21 cellular contexts compared by ENCODE assay signal in the genomic region with DNA sequence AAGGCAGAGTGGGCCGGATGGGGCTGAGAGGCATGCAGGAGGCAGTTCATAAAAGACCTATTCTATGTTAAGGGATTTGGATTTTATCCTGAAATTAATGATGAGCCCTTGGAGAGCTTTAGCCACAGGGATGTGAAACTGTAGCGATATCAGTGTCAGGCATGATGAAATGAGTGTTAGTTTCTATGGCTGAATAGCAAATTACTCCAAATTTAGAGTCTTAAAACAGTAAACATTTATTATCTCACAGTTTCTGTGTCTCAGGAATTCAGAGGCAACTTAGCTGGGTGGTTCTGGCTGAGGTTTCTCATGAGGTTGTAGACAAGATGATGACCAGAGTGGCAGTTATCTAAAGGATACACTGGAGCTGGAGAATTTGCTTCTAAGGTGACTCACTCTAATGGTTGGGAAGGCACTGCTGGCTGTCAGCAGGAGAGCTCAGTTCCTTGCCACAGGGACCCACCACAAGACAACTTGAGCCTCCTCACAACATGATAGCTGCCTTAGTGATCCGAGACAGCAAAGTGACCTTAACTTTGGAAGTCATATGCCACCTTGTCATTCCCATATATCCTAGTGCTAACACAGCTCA. TPM values are rescaled to one million over a fixed set of nuclear protein-coding genes. Genes with fewer than 3 reads are reported as not detected.
A peak's percentile ranks its signal among the peaks of the same experiment; 100 is the strongest.
DNase-seq lines count a peak whose midpoint lies in the region; TF ChIP-seq lines count a peak whose summit lies in the region.
"Had no signal": no experiment of that assay in that cellular context is flagged by ENCODE, and none has a peak within 500 bp of the region (broad histone marks: within the 10 kb centered on the region; RNA-seq: fewer than 3 reads in every experiment).

No MANE protein-coding gene starts in this region.

- no peak overlapping the region for H3K27ac ChIP-seq in mammary epithelial cell (ENCODE audit: insufficient read depth, low read depth, low read length)
- H3K27ac ChIP-seq: adrenal gland, brain microvascular endothelial cell, SK-N-MC, upper lobe of left lung had no signal

- H3K4me1 ChIP-seq in mammary epithelial cell (ENCODE audit: insufficient read depth, low read length) = peaks cover 20% of the 10 kb centered on the region
- H3K4me1 ChIP-seq: BE2C had no signal

- peaks cover 13% of the 10 kb centered on the region for H3K9me3 Mint-ChIP-seq in activated T-cell treated with anti-CD3 and anti-CD28 coated beads, Interleukin-2, amount 50 U/mL, for 24 hours
- peaks cover 6% of the 10 kb centered on the region for H3K9me3 Mint-ChIP-seq in neural crest cell
- H3K9me3 Mint-ChIP-seq in activated CD4-positive, alpha-beta memory T cell treated with anti-CD3 and anti-CD28 coated beads for 36 hours = peaks cover 15% of the 10 kb centered on the region

- H3K79me2 ChIP-seq in mammary epithelial cell (ENCODE audit: insufficient read depth, low read length) = no peaks in the 10 kb centered on the region

- H4K20me1 ChIP-seq in mammary epithelial cell (ENCODE audit: insufficient read depth, low read length) = no peaks in the 10 kb centered on the region

- dilution Hi-C loops in mammary epithelial cell (cut with HindIII; ENCODE audit: low sequenced_read_pairs) = no loop called here

- H3K27ac Mint-ChIP-seq in activated T-cell treated with anti-CD3 and anti-CD28 coated beads, Interleukin-2, amount 50 U/mL, for 24 hours = peak overlapping the region; percentile 3
- H3K27ac Mint-ChIP-seq in neural crest cell (ENCODE audit: unreplicated experiment) = no peak overlapping the region
- no peak overlapping the region for H3K27ac Mint-ChIP-seq in activated CD4-positive, alpha-beta memory T cell treated with anti-CD3 and anti-CD28 coated beads for 36 hours

- CTCF ChIA-PET in mammary epithelial cell (lab: Charles Lee; ENCODE audit: low non-redundant PET) = no interaction called here
- CTCF ChIA-PET in activated CD4-positive, alpha-beta memory T cell treated with anti-CD3 and anti-CD28 coated beads for 36 hours (lab: Charles Lee) = no interaction called here

- no TSS peak for BruUV-seq in mammary epithelial cell (replicated peaks; lab: Mats Ljungman, UMichigan)

- no peaks in the 10 kb centered on the region for H3K36me3 Mint-ChIP-seq in activated T-cell treated with anti-CD3 and anti-CD28 coated beads, Interleukin-2, amount 50 U/mL, for 24 hours (ENCODE audit: low read depth)
- H3K36me3 Mint-ChIP-seq in neural crest cell (ENCODE audit: low read depth) = peaks cover 4% of the 10 kb centered on the region
- no peaks in the 10 kb centered on the region for H3K36me3 Mint-ChIP-seq in activated CD4-positive, alpha-beta memory T cell treated with anti-CD3 and anti-CD28 coated beads for 36 hours

- H3K9me3 ChIP-seq in mammary epithelial cell (replicated peaks; ENCODE audit: insufficient read depth, low read length) = no peaks in the 10 kb centered on the region
- H3K9me3 ChIP-seq: BE2C had no signal

- H3K4me3 Mint-ChIP-seq in activated T-cell treated with anti-CD3 and anti-CD28 coated beads, Interleukin-2, amount 50 U/mL, for 24 hours = no peak overlapping the region
- peak overlapping the region; percentile 6 for H3K4me3 Mint-ChIP-seq in neural crest cell
- no peak overlapping the region for H3K4me3 Mint-ChIP-seq in activated CD4-positive, alpha-beta memory T cell treated with anti-CD3 and anti-CD28 coated beads for 36 hours

- peaks cover 67% of the 10 kb centered on the region for H3K27me3 Mint-ChIP-seq in activated T-cell treated with anti-CD3 and anti-CD28 coated beads, Interleukin-2, amount 50 U/mL, for 24 hours
- peaks cover 67% of the 10 kb centered on the region for H3K27me3 Mint-ChIP-seq in neural crest cell (ENCODE audit: low read depth)
- H3K27me3 Mint-ChIP-seq in activated CD4-positive, alpha-beta memory T cell treated with anti-CD3 and anti-CD28 coated beads for 36 hours = peaks cover 43% of the 10 kb centered on the region

- H3K27me3 ChIP-seq in mammary epithelial cell (ENCODE audit: insufficient read depth, low read length) = peaks cover 4% of the 10 kb centered on the region

- H3K4me2 ChIP-seq in mammary epithelial cell (ENCODE audit: insufficient read depth, low read depth, low read length) = no peak overlapping the region

- H3K9ac ChIP-seq in mammary epithelial cell (ENCODE audit: insufficient read depth, low read length) = no peak overlapping the region

- 89% methylated on average over 3 of the region's 3 CpGs for WGBS in mammary epithelial cell (ENCODE audit: low coverage, missing lambda C conversion rate)

- intact Hi-C loops in mammary epithelial cell (cut with micrococcal nuclease) = no loop called here
- intact Hi-C loops in activated CD4-positive, alpha-beta memory T cell treated with anti-CD3 and anti-CD28 coated beads for 36 hours (cut with micrococcal nuclease) = no loop called here

- no peak overlapping the region for H2AFZ ChIP-seq in mammary epithelial cell (ENCODE audit: low read depth, low read length)

- no peaks in the 10 kb centered on the region for H3K36me3 ChIP-seq in mammary epithelial cell (ENCODE audit: insufficient read depth, low read length)
- H3K36me3 ChIP-seq: adrenal gland, BE2C, brain microvascular endothelial cell, MG63, upper lobe of left lung had no signal

- POLR2A ChIA-PET in activated CD4-positive, alpha-beta memory T cell treated with anti-CD3 and anti-CD28 coated beads for 36 hours (lab: Charles Lee) = interaction anchor here (1.3 kb wide), 1 partner anchor 66 kb away, joined by 4 read pairs; no protein-coding TSS in a partner anchor

- DNase-seq in activated T-cell treated with anti-CD3 and anti-CD28 coated beads, Interleukin-2, amount 50 U/mL, for 24 hours = no peak
- DNase-seq in activated T-cell treated with anti-CD3 and anti-CD28 coated beads, Interleukin-2, amount 50 U/mL, for 48 hours = no peak
- peak; percentile 76 for DNase-seq in MV-4-11 (lab: John Stamatoyannopoulos, UW)
- peak; percentile 46 for DNase-seq in mammary epithelial cell
- no peak for DNase-seq in neural crest cell (ENCODE audit: low read depth, low spot score)
- DNase-seq in NCI-H2227 (lab: John Stamatoyannopoulos, UW; ENCODE audit: unreplicated experiment) = no peak
- no peak for DNase-seq in T-helper 1 cell
- no peak for DNase-seq in activated CD4-positive, alpha-beta memory T cell treated with anti-CD3 and anti-CD28 coated beads for 36 hours
- DNase-seq: activated effector memory CD4-positive, alpha-beta T cell treated with anti-CD3 and anti-CD28 coated beads, Interleukin-2, amount 50 U/mL, for 16 hours; adrenal gland; BE2C; brain microvascular endothelial cell; effector CD8-positive, alpha-beta T cell; GOT3; MG63; NCI-H1694 treated with DMSO at 0.1 percent for 48 hours; NCI-H2171 treated with DMSO at 0.1 percent for 48 hours had no signal

- no peak for TF ChIP-seq CTCF in mammary epithelial cell (conservative IDR thresholded peaks at IDR 0.05 in 1 of 2, IDR thresholded peaks at IDR 0.05 in 1 of 2; ENCODE audit: extremely low read depth in 1 of 2, insufficient read depth in 1 of 2, low read depth in 1 of 2, low read length in 2 of 2)
- TF ChIP-seq CTCF in neural crest cell (conservative IDR thresholded peaks at IDR 0.05) = no peak

- in situ Hi-C loops in mammary epithelial cell (cut with MboI; ENCODE audit: low sequenced_read_pairs in 2 of 2) = no loop called here

- H3K4me1 Mint-ChIP-seq in activated T-cell treated with anti-CD3 and anti-CD28 coated beads, Interleukin-2, amount 50 U/mL, for 24 hours (ENCODE audit: low read depth) = peaks cover 26% of the 10 kb centered on the region
- H3K4me1 Mint-ChIP-seq in neural crest cell = peaks cover 6% of the 10 kb centered on the region
- peaks cover 21% of the 10 kb centered on the region for H3K4me1 Mint-ChIP-seq in activated CD4-positive, alpha-beta memory T cell treated with anti-CD3 and anti-CD28 coated beads for 36 hours (ENCODE audit: low read depth)

- no peak overlapping the region for H3K4me3 ChIP-seq in mammary epithelial cell (replicated peaks in 1 of 3; ENCODE audit: insufficient read depth in 1 of 3, low read depth in 2 of 3, low read length in 3 of 3)
- H3K4me3 ChIP-seq: adrenal gland, lung, MG63, SK-N-MC, upper lobe of left lung had no signal

RNA-seq across cellular contexts. Expression of a gene that starts 36.7 kb away (rescaled TPM):
- total RNA-seq in mammary epithelial cell (under 1 TPM in 1 of 2 donors, not detected in 1; 0.33 TPM), neural crest cell (not detected in 2 replicates)
- not detected for polyA plus RNA-seq in mammary epithelial cell
- polyA minus RNA-seq in mammary epithelial cell = not detected
- total RNA-seq in activated CD4-positive, alpha-beta memory T cell treated with anti-CD3 and anti-CD28 coated beads for 36 hours = under 1 TPM in 1 of 2 experiments, not detected in 1; 0.33 TPM
- total RNA-seq: skeletal muscle tissue had no signal

Comparison
In these comparisons a context has a peak if more than half of its experiments do, and no peak if none do; other contexts are left out.
1. DNase-seq: peak in MV-4-11 (single experiment) and mammary epithelial cell (single experiment); none in activated T-cell treated with anti-CD3 and anti-CD28 coated beads, Interleukin-2, amount 50 U/mL, for 24 hours (single experiment), activated T-cell treated with anti-CD3 and anti-CD28 coated beads, Interleukin-2, amount 50 U/mL, for 48 hours (0 of 2), neural crest cell (single experiment), NCI-H2227 (single experiment), T-helper 1 cell (0 of 5) and activated CD4-positive, alpha-beta memory T cell treated with anti-CD3 and anti-CD28 coated beads for 36 hours (single experiment).